ENCODE assay signal across 8 cellular contexts in genomic region chr6:31087494-31088089, GRCh38.
A peak's percentile ranks its signal among the peaks of the same experiment; 100 is the strongest.
DNase-seq lines count a peak whose midpoint lies in the region; ATAC-seq and TF ChIP-seq lines count a peak whose summit lies in the region.

No MANE protein-coding gene starts in this region.

- DNase-seq in Kasumi-1 (lab: John Stamatoyannopoulos, UW), result peak; percentile 84 to 85
- DNase-seq in RPMI8226, result peak; percentile 94
- peak; percentile 73 for DNase-seq in activated T-helper 1 cell treated with Interleukin-2 at 50 U/mL for 16 hours (ENCODE audit: low read depth)
- DNase-seq in fibroblast of pulmonary artery (ENCODE audit: low read depth), result peak; percentile 90
- peak in 44 of 49 donors; percentile 8 to 88 (median 66) for DNase-seq in substantia nigra (lab: John Stamatoyannopoulos, UW)

- H3K27ac ChIP-seq in neutrophil, result no peak overlapping the region
- no peak overlapping the region for H3K27ac ChIP-seq in substantia nigra (ENCODE audit: low read depth, low read length, poor library complexity, severe bottlenecking)

- ATAC-seq in GM21528 (IDR thresholded peaks at IDR 0.05; ENCODE audit: low FRiP score, unreplicated experiment), result no peak

- no peaks in the 10 kb centered on the region for H3K36me3 ChIP-seq in neutrophil

- H3K4me3 ChIP-seq in fibroblast of pulmonary artery (replicated peaks; ENCODE audit: low read depth, low read length) (no peak overlapping the region), neutrophil (ENCODE audit: low read depth in 1 of 2, low read length in 1 of 2) (no peak overlapping the region)

- peaks cover 27% of the 10 kb centered on the region for H3K27me3 ChIP-seq in neutrophil

- no peaks in the 10 kb centered on the region for H3K9me3 ChIP-seq in neutrophil

- no peaks in the 10 kb centered on the region for H3K4me1 ChIP-seq in neutrophil (ENCODE audit: control insufficient read depth in 1 of 2, insufficient read depth in 1 of 2, low read depth in 1 of 2, low read length in 1 of 2)

- peak; percentile 55; the same call in 1 of the 2 replicates for TF ChIP-seq CTCF in GM12874 (IDR thresholded peaks at IDR 0.05; ENCODE audit: insufficient read depth, low read depth, low read length)
- TF ChIP-seq CTCF in fibroblast of pulmonary artery (IDR thresholded peaks at IDR 0.05; ENCODE audit: low read length, missing control alignments), result peak; percentile 66
- TF ChIP-seq CTCF in neutrophil (IDR thresholded peaks at IDR 0.05), result peak; percentile 74
